In genomic region chr3:129304553-129305222, GRCh38 we compare ENCODE assay signal across 9 cellular contexts. TPM values are rescaled to one million over a fixed set of nuclear protein-coding genes. Genes with fewer than 3 reads are reported as not detected.
DNase-seq lines count a peak whose midpoint lies in the region; ATAC-seq and TF ChIP-seq lines count a peak whose summit lies in the region.
"Had no signal": no experiment of that assay in that cellular context is flagged by ENCODE, and none has a peak within 500 bp of the region (broad histone marks: within the 10 kb centered on the region; RNA-seq: fewer than 3 reads in every experiment).

No MANE protein-coding gene starts in this region.

- H3K9me3 ChIP-seq in A673 (ENCODE audit: low read depth, low read length, poor library complexity, severe bottlenecking) (no peaks in the 10 kb centered on the region), body of pancreas (no peaks in the 10 kb centered on the region), SJCRH30 (replicated peaks) (no peaks in the 10 kb centered on the region)

- TF ChIP-seq CTCF in A673 (conservative IDR thresholded peaks at IDR 0.05; ENCODE audit: low read depth, low read length) (no peak), HL-60 (IDR thresholded peaks at IDR 0.05; ENCODE audit: insufficient read depth, low read length) (no peak), body of pancreas (IDR thresholded peaks at IDR 0.05) (no peak)

- H3K27me3 ChIP-seq in A673 (replicated peaks; ENCODE audit: insufficient read depth, low read depth, low read length, poor library complexity) (no peaks in the 10 kb centered on the region), HL-60 (ENCODE audit: insufficient read depth, poor library complexity, severe bottlenecking) (no peaks in the 10 kb centered on the region), body of pancreas (no peaks in the 10 kb centered on the region), SJCRH30 (no peaks in the 10 kb centered on the region)

- no peak for TF ChIP-seq POLR2A in body of pancreas (IDR thresholded peaks at IDR 0.05)

- WGBS in body of pancreas, 2 donors = 72 to 95% methylated on average over 3 of the region's 3 CpGs

- H3K36me3 ChIP-seq in A673 (ENCODE audit: insufficient read depth, low read length, poor library complexity, severe bottlenecking) (peaks cover 7% of the 10 kb centered on the region), body of pancreas (replicated peaks in 1 of 2; ENCODE audit: insufficient read depth in 1 of 2, low read depth in 2 of 2) (peaks cover 0 to 2% of the 10 kb centered on the region in 2 donors), SJCRH30 (peaks cover 16% of the 10 kb centered on the region)

- ATAC-seq in body of pancreas (no peak), GM18873 (IDR thresholded peaks at IDR 0.05; ENCODE audit: low FRiP score, unreplicated experiment) (no peak)
- ATAC-seq in naive thymus-derived CD8-positive, alpha-beta T cell = no peak

- POLR2A ChIA-PET in A673 (lab: Charles Lee; ENCODE audit: low non-redundant PET) = no interaction called here
- POLR2A ChIA-PET in naive thymus-derived CD8-positive, alpha-beta T cell (lab: Charles Lee) = interaction anchor here (0.6 to 2.0 kb wide), 2 partner anchors 11 to 18 kb away, joined by 3 to 18 read pairs; a partner anchor contains a TSS

- CTCF ChIA-PET in A673 (lab: Charles Lee) = no interaction called here

- no peaks in the 10 kb centered on the region for H3K9me3 Mint-ChIP-seq in naive thymus-derived CD8-positive, alpha-beta T cell

- no peaks in the 10 kb centered on the region for H3K27me3 Mint-ChIP-seq in naive thymus-derived CD8-positive, alpha-beta T cell

- H3K27ac ChIP-seq in A673 (ENCODE audit: low read depth, low read length, poor library complexity, severe bottlenecking) (peak overlapping the region; percentile 23), HL-60 (replicated peaks) (peak overlapping the region; percentile 25), body of pancreas (peak overlapping the region in 3 of 4 donors; percentile 43 to 78 (median 75)), SJCRH30 (no peak overlapping the region)

- H3K27ac Mint-ChIP-seq in naive thymus-derived CD8-positive, alpha-beta T cell = peak overlapping the region in 9 of 10 donors; percentile 49 to 79 (median 64)

- no peak overlapping the region for H3K4me3 ChIP-seq in A673 (ENCODE audit: low read depth, low read length, poor library complexity, severe bottlenecking)
- H3K4me3 ChIP-seq in HL-60 (replicated peaks; ENCODE audit: insufficient read depth, low read length) = no peak overlapping the region
- H3K4me3 ChIP-seq in body of pancreas = no peak overlapping the region
- H3K4me3 ChIP-seq in SJCRH30 = no peak overlapping the region

- intact Hi-C loops in A673 (cut with micrococcal nuclease; ENCODE audit: unreplicated experiment) = no loop called here
- intact Hi-C loops in body of pancreas (cut with DNase I) = no loop called here

- H3K4me1 Mint-ChIP-seq in naive thymus-derived CD8-positive, alpha-beta T cell = peaks cover 9 to 26% (median 18%) of the 10 kb centered on the region in 4 donors

- BruUV-seq in A673 (replicated peaks; lab: Mats Ljungman, UMichigan) = no TSS peak

- H3K4me3 Mint-ChIP-seq in naive thymus-derived CD8-positive, alpha-beta T cell = peak overlapping the region in 1 of 10 donors; percentile 3

- H3K4me1 ChIP-seq in A673 (ENCODE audit: insufficient read depth, low read length, poor library complexity, severe bottlenecking) (peaks cover 13% of the 10 kb centered on the region), body of pancreas (no peaks in the 10 kb centered on the region), SJCRH30 (no peaks in the 10 kb centered on the region)

- peaks cover 0 to 72% (median 7%) of the 10 kb centered on the region in 3 donors for H3K36me3 Mint-ChIP-seq in naive thymus-derived CD8-positive, alpha-beta T cell

- DNase-seq in A673 (ENCODE audit: low spot score) (no peak), HL-60 (ENCODE audit: low read depth in 1 of 2, low spot score in 1 of 2) (peak in 1 of 2 experiments; percentile 55), body of pancreas (no peak), SJCRH30 (no peak), T1000 (lab: John Stamatoyannopoulos, UW) (no peak), NCI-H748 (lab: John Stamatoyannopoulos, UW; ENCODE audit: unreplicated experiment) (no peak)
- no peak for DNase-seq in naive thymus-derived CD8-positive, alpha-beta T cell
- DNase-seq: NCI-H1694 had no signal

RNA-seq across cellular contexts. Expression of gene HMCES, which starts 26.0 kb away (rescaled TPM):
- 46.3 and 52.2 TPM in 2 replicates for total RNA-seq in A673 (2021)
- 10 to 100 TPM; 10.1 to 14.5 TPM for total RNA-seq in body of pancreas
- 10 to 100 TPM; 54.5 to 62.2 TPM for total RNA-seq in naive thymus-derived CD8-positive, alpha-beta T cell
- 100 to 1,000 TPM in 1 of 3 donors, 10 to 100 TPM in 2; 82.2 to 112 (median 83.9) TPM for polyA plus RNA-seq in naive thymus-derived CD8-positive, alpha-beta T cell
- 29.1 and 30.7 TPM in 2 replicates for total RNA-seq in SJCRH30 (2014; rRNA removed; shearing (Covaris generic))

RNA-seq across cellular contexts. Expression of gene COPG1, which starts 55.3 kb away (rescaled TPM):
- total RNA-seq in A673 (2021) = 157 and 158 TPM in 2 replicates
- 10 to 100 TPM; 62.6 to 75.0 TPM for total RNA-seq in body of pancreas
- 100 to 1,000 TPM; 106 to 113 TPM for total RNA-seq in naive thymus-derived CD8-positive, alpha-beta T cell
- polyA plus RNA-seq in naive thymus-derived CD8-positive, alpha-beta T cell = 10 to 100 TPM; 54.0 to 75.5 (median 58.5) TPM
- total RNA-seq in SJCRH30 (2014; rRNA removed; shearing (Covaris generic)) = 87.3 and 89.5 TPM in 2 replicates
